ENCODE assay signal across 12 cellular contexts in genomic region chr17:10210151-10210574, GRCh38. TPM values are rescaled to one million over a fixed set of nuclear protein-coding genes. Genes with fewer than 3 reads are reported as not detected.
DNase-seq lines count a peak whose midpoint lies in the region; ATAC-seq and TF ChIP-seq lines count a peak whose summit lies in the region.
"Had no signal": no experiment of that assay in that cellular context is flagged by ENCODE, and none has a peak within 500 bp of the region (broad histone marks: within the 10 kb centered on the region; RNA-seq: fewer than 3 reads in every experiment).

No MANE protein-coding gene starts in this region.

- no peak for TF ChIP-seq CTCF in tibial artery (IDR thresholded peaks at IDR 0.05)

- CTCF ChIA-PET in activated CD8-positive, alpha-beta memory T cell treated with anti-CD3 and anti-CD28 coated beads, Interleukin-2, amount 10 ng/mL, durations not matched to agents 7 days and 5 days (lab: Charles Lee) = no interaction called here

- peak; percentile 100 for ATAC-seq in left colon
- no peak for ATAC-seq in stimulated activated effector memory CD8-positive, alpha-beta T cell treated with anti-CD3 and anti-CD28 coated beads, Interleukin-12 subunit alpha, Interleukin-12 subunit beta, amount 100 ng/mL, for 72 hours
- ATAC-seq in activated CD8-positive, alpha-beta memory T cell treated with anti-CD3 and anti-CD28 coated beads, Interleukin-2, amount 10 ng/mL, durations not matched to agents 7 days and 5 days = no peak
- ATAC-seq: GM12878 had no signal

- H3K27me3 Mint-ChIP-seq in activated CD8-positive, alpha-beta memory T cell treated with anti-CD3 and anti-CD28 coated beads, Interleukin-2, amount 10 ng/mL, durations not matched to agents 7 days and 5 days = no peaks in the 10 kb centered on the region

- H3K27ac Mint-ChIP-seq in stimulated activated effector memory CD8-positive, alpha-beta T cell treated with anti-CD3 and anti-CD28 coated beads, Interleukin-12 subunit alpha, Interleukin-12 subunit beta, amount 100 ng/mL, for 72 hours = no peak overlapping the region
- H3K27ac Mint-ChIP-seq in activated CD8-positive, alpha-beta memory T cell treated with anti-CD3 and anti-CD28 coated beads, Interleukin-2, amount 10 ng/mL, durations not matched to agents 7 days and 5 days = no peak overlapping the region

- H3K4me1 ChIP-seq in tibial artery = peaks cover 0 to 9% (median 0%) of the 10 kb centered on the region in 4 donors

- DNase-seq in NCI-H226 (peak; percentile 57), dedifferentiated amniotic fluid mesenchymal stem cell (ENCODE audit: extremely low spot score) (peak; percentile 38), left colon (peak in 1 of 2 donors; percentile 50), tibial artery (peak in 1 of 2 donors; percentile 39), occipital lobe (lab: John Stamatoyannopoulos, UW) (no peak)
- no peak for DNase-seq in stimulated activated effector memory CD8-positive, alpha-beta T cell treated with anti-CD3 and anti-CD28 coated beads, Interleukin-12 subunit alpha, Interleukin-12 subunit beta, amount 100 ng/mL, for 72 hours (ENCODE audit: low spot score in 2 of 2)
- DNase-seq in activated CD8-positive, alpha-beta memory T cell treated with anti-CD3 and anti-CD28 coated beads, Interleukin-2, amount 10 ng/mL, durations not matched to agents 7 days and 5 days = no peak
- DNase-seq: activated effector memory CD4-positive, alpha-beta T cell treated with Interleukin-2 at 50 U/mL for 16 hours; midbrain; MV-4-11; NCI-H510A had no signal

- no peaks in the 10 kb centered on the region for H3K36me3 Mint-ChIP-seq in stimulated activated effector memory CD8-positive, alpha-beta T cell treated with anti-CD3 and anti-CD28 coated beads, Interleukin-12 subunit alpha, Interleukin-12 subunit beta, amount 100 ng/mL, for 72 hours
- peaks cover 2% of the 10 kb centered on the region for H3K36me3 Mint-ChIP-seq in activated CD8-positive, alpha-beta memory T cell treated with anti-CD3 and anti-CD28 coated beads, Interleukin-2, amount 10 ng/mL, durations not matched to agents 7 days and 5 days

- no peak overlapping the region for H3K4me3 ChIP-seq in tibial artery
- H3K4me3 ChIP-seq: GM12878 had no signal

- H3K4me3 Mint-ChIP-seq in stimulated activated effector memory CD8-positive, alpha-beta T cell treated with anti-CD3 and anti-CD28 coated beads, Interleukin-12 subunit alpha, Interleukin-12 subunit beta, amount 100 ng/mL, for 72 hours = no peak overlapping the region
- no peak overlapping the region for H3K4me3 Mint-ChIP-seq in activated CD8-positive, alpha-beta memory T cell treated with anti-CD3 and anti-CD28 coated beads, Interleukin-2, amount 10 ng/mL, durations not matched to agents 7 days and 5 days

- H3K36me3 ChIP-seq in tibial artery = no peaks in the 10 kb centered on the region

- H3K4me1 Mint-ChIP-seq in stimulated activated effector memory CD8-positive, alpha-beta T cell treated with anti-CD3 and anti-CD28 coated beads, Interleukin-12 subunit alpha, Interleukin-12 subunit beta, amount 100 ng/mL, for 72 hours = no peaks in the 10 kb centered on the region
- no peaks in the 10 kb centered on the region for H3K4me1 Mint-ChIP-seq in activated CD8-positive, alpha-beta memory T cell treated with anti-CD3 and anti-CD28 coated beads, Interleukin-2, amount 10 ng/mL, durations not matched to agents 7 days and 5 days

- peaks cover 0 to 8% (median 0%) of the 10 kb centered on the region in 3 donors for H3K9me3 ChIP-seq in tibial artery

- peaks cover 3% of the 10 kb centered on the region for H3K9me3 Mint-ChIP-seq in stimulated activated effector memory CD8-positive, alpha-beta T cell treated with anti-CD3 and anti-CD28 coated beads, Interleukin-12 subunit alpha, Interleukin-12 subunit beta, amount 100 ng/mL, for 72 hours
- peaks cover 5% of the 10 kb centered on the region for H3K9me3 Mint-ChIP-seq in activated CD8-positive, alpha-beta memory T cell treated with anti-CD3 and anti-CD28 coated beads, Interleukin-2, amount 10 ng/mL, durations not matched to agents 7 days and 5 days (ENCODE audit: low read depth)

- H3K27ac ChIP-seq in tibial artery = peak overlapping the region; percentile 20 to 39

- no peaks in the 10 kb centered on the region for H3K27me3 ChIP-seq in tibial artery

- intact Hi-C loops in left colon (cut with DNase I, micrococcal nuclease) = no loop called here
- intact Hi-C loops in tibial artery (cut with DNase I; ENCODE audit: low total_unique reads) = no loop called here

RNA-seq across cellular contexts. Expression of gene GAS7, which starts 11.8 kb away (rescaled TPM):
- 10 to 100 TPM in 1 of 2 donors, 1 to 10 TPM in 1; 6.3 to 22.9 TPM for total RNA-seq in left colon
- total RNA-seq in activated CD8-positive, alpha-beta memory T cell treated with anti-CD3 and anti-CD28 coated beads, Interleukin-2, amount 10 ng/mL, durations not matched to agents 7 days and 5 days = 1 to 10 TPM in 1 of 2 experiments, under 1 TPM in 1; 0.53 to 2.1 TPM
- total RNA-seq in occipital lobe = 80.2 TPM

Comparison
In these comparisons a context has a peak if more than half of its experiments do, and no peak if none do; other contexts are left out.
1. DNase-seq: peak in NCI-H226 (single experiment) and dedifferentiated amniotic fluid mesenchymal stem cell (single experiment); none in stimulated activated effector memory CD8-positive, alpha-beta T cell treated with anti-CD3 and anti-CD28 coated beads, Interleukin-12 subunit alpha, Interleukin-12 subunit beta, amount 100 ng/mL, for 72 hours (0 of 2), activated CD8-positive, alpha-beta memory T cell treated with anti-CD3 and anti-CD28 coated beads, Interleukin-2, amount 10 ng/mL, durations not matched to agents 7 days and 5 days (single experiment) and occipital lobe (single experiment).